11 cellular contexts compared by ENCODE assay signal in genomic region chr14:63045234-63045611, GRCh38. TPM values are rescaled to one million over a fixed set of nuclear protein-coding genes. Genes with fewer than 3 reads are reported as not detected.
A peak's percentile ranks its signal among the peaks of the same experiment; 100 is the strongest.
DNase-seq lines count a peak whose midpoint lies in the region; ATAC-seq and TF ChIP-seq lines count a peak whose summit lies in the region.
"Had no signal": no experiment of that assay in that cellular context is flagged by ENCODE, and none has a peak within 500 bp of the region (broad histone marks: within the 10 kb centered on the region; RNA-seq: fewer than 3 reads in every experiment).

Gene KCNH5, minus strand, starts transcription at chr14:63045458. Its CDS starts 272 bp downstream, at chr14:63045186.

- intact Hi-C loops in breast epithelium (cut with DNase I; ENCODE audit: low total_unique reads) (loop anchor here (10.0 kb wide), 1 partner anchor 290 kb away; no protein-coding TSS in a partner anchor), left lung (cut with DNase I) (no loop called here)

- peaks cover 3 to 60% of the 10 kb centered on the region in 2 donors for H3K27me3 ChIP-seq in breast epithelium
- peaks cover 42 to 71% of the 10 kb centered on the region in 2 donors for H3K27me3 ChIP-seq in left lung

- ATAC-seq in left lung (peak; percentile 88), GM19467 (IDR thresholded peaks at IDR 0.05; ENCODE audit: unreplicated experiment) (no peak), GM21423 (IDR thresholded peaks at IDR 0.05; ENCODE audit: unreplicated experiment) (no peak)

- H3K9me3 ChIP-seq in breast epithelium (no peaks in the 10 kb centered on the region), left lung (no peaks in the 10 kb centered on the region)

- TF ChIP-seq CTCF in breast epithelium (IDR thresholded peaks at IDR 0.05) (no peak), left lung (IDR thresholded peaks at IDR 0.05) (no peak), type B pancreatic cell (conservative IDR thresholded peaks at IDR 0.05) (no peak)

- H3K27ac Mint-ChIP-seq in activated T-cell treated with anti-CD3 and anti-CD28 coated beads, Interleukin-2, amount 50 U/mL, for 24 hours = no peak within 1 kb of the TSS
- H3K27ac Mint-ChIP-seq in type B pancreatic cell = no peak within 1 kb of the TSS

- H3K4me3 ChIP-seq in breast epithelium (peak within 1 kb of the TSS; percentile 3 to 64 (median 43)), left lung (peak within 1 kb of the TSS in 1 of 2 donors; percentile 20)

- H3K4me1 Mint-ChIP-seq in activated T-cell treated with anti-CD3 and anti-CD28 coated beads, Interleukin-2, amount 50 U/mL, for 24 hours (ENCODE audit: low read depth) = peaks cover 3% of the 10 kb centered on the region
- H3K4me1 Mint-ChIP-seq in type B pancreatic cell (ENCODE audit: unreplicated experiment) = no peaks in the 10 kb centered on the region

- TF ChIP-seq POLR2A in breast epithelium (IDR thresholded peaks at IDR 0.05) = no peak

- H3K27ac ChIP-seq in breast epithelium (no peak within 1 kb of the TSS), left lung (no peak within 1 kb of the TSS)

- peaks cover 57% of the 10 kb centered on the region for H3K27me3 Mint-ChIP-seq in activated T-cell treated with anti-CD3 and anti-CD28 coated beads, Interleukin-2, amount 50 U/mL, for 24 hours
- peaks cover 89% of the 10 kb centered on the region for H3K27me3 Mint-ChIP-seq in type B pancreatic cell

- H3K4me1 ChIP-seq in breast epithelium = peaks cover 0 to 6% of the 10 kb centered on the region in 2 donors
- peaks cover 3 to 12% of the 10 kb centered on the region in 2 donors for H3K4me1 ChIP-seq in left lung

- no peaks in the 10 kb centered on the region for H3K9me3 Mint-ChIP-seq in activated T-cell treated with anti-CD3 and anti-CD28 coated beads, Interleukin-2, amount 50 U/mL, for 24 hours
- H3K9me3 Mint-ChIP-seq in type B pancreatic cell = no peaks in the 10 kb centered on the region

- no peaks in the 10 kb centered on the region for H3K36me3 ChIP-seq in breast epithelium
- no peaks in the 10 kb centered on the region for H3K36me3 ChIP-seq in left lung

- peak; percentile 37 for DNase-seq in activated T-cell treated with anti-CD3 and anti-CD28 coated beads, Interleukin-2, amount 50 U/mL, for 24 hours
- DNase-seq in activated T-cell treated with anti-CD3 and anti-CD28 coated beads, Interleukin-2, amount 50 U/mL, for 1 hour = no peak
- peak; percentile 82 for DNase-seq in NCI-H2171 (lab: John Stamatoyannopoulos, UW)
- DNase-seq in breast epithelium (ENCODE audit: low spot score in 2 of 2) = no peak
- DNase-seq in left lung = peak in 1 of 2 donors; percentile 69
- DNase-seq in type B pancreatic cell (ENCODE audit: extremely low spot score, unreplicated experiment) = peak; percentile 80
- DNase-seq: DND-41 had no signal

- no peak within 1 kb of the TSS for H3K4me3 Mint-ChIP-seq in activated T-cell treated with anti-CD3 and anti-CD28 coated beads, Interleukin-2, amount 50 U/mL, for 24 hours
- H3K4me3 Mint-ChIP-seq in type B pancreatic cell = peak within 1 kb of the TSS; percentile 83

- no peaks in the 10 kb centered on the region for H3K36me3 Mint-ChIP-seq in activated T-cell treated with anti-CD3 and anti-CD28 coated beads, Interleukin-2, amount 50 U/mL, for 24 hours (ENCODE audit: low read depth)
- H3K36me3 Mint-ChIP-seq in type B pancreatic cell = no peaks in the 10 kb centered on the region

RNA-seq across cellular contexts. Expression of gene KCNH5, which starts in this region (rescaled TPM):
- total RNA-seq in breast epithelium = under 1 TPM in 2 of 3 donors, not detected in 1; 0.33 to 0.88 TPM
- under 1 TPM in 1 of 2 donors, not detected in 1; 0.10 TPM for total RNA-seq in left lung
- 0.88 and 2.8 TPM in 2 replicates for total RNA-seq in type B pancreatic cell (ENCODE audit: low replicate concordance)
- total RNA-seq: myocyte; T-helper 1 cell treated with Interleukin-12 subunit alpha and Interleukin-12 subunit beta and Interleukin-4 antibody, amounts not matched to agents 30 ng/mL and 1 ng/mL, for 36 hours had no signal

Comparison
In these comparisons a context has a peak if more than half of its experiments do, and no peak if none do; other contexts are left out.
1. DNase-seq: peak in activated T-cell treated with anti-CD3 and anti-CD28 coated beads, Interleukin-2, amount 50 U/mL, for 24 hours (single experiment), NCI-H2171 (single experiment) and type B pancreatic cell (single experiment); none in activated T-cell treated with anti-CD3 and anti-CD28 coated beads, Interleukin-2, amount 50 U/mL, for 1 hour (single experiment) and breast epithelium (0 of 2).
2. Peak in ATAC-seq in left lung; RNA of the gene not detected or under 1 TPM.